In the genomic region with DNA sequence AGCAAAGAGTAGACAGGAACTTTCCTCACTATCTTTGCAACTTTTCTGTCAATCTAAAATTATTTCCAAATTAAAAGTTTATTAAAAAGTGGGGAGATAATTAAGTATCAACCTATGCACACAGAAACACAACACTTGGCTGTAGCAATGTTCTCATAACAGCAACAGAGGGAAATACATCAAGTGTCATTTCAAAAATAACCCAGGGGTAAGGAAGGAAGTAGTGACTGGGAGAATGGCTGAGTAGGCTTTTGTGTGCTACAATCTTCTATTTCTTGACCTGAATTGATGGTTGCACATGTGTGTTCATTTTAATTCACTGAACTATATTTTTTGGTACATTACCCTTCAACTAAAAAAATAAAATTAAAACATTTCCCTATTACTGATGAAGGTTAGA, we compare ENCODE assay signal across 28 cellular contexts.
"Had no signal": no experiment of that assay in that cellular context is flagged by ENCODE, and none has a peak within 500 bp of the region (broad histone marks: within the 10 kb centered on the region; RNA-seq: fewer than 3 reads in every experiment).

No MANE protein-coding gene starts in this region.

- DNase-seq: activated B cell treated with CpG ODN at 0.5 μM for 24 hours; activated CD4-positive, alpha-beta T cell treated with anti-CD3 and anti-CD28 coated beads for 36 hours; activated CD8-positive, alpha-beta memory T cell treated with anti-CD3 and anti-CD28 coated beads, Interleukin-2, amount 10 ng/mL, durations not matched to agents 7 days and 5 days; activated CD8-positive, alpha-beta T cell treated with anti-CD3 and anti-CD28 coated beads, Interleukin-2, amount 10 ng/mL, durations not matched to agents 7 days and 5 days; activated naive CD4-positive, alpha-beta T cell; activated T-cell treated with anti-CD3 and anti-CD28 coated beads, Interleukin-2, amount 50 U/mL, for 48 hours; colonic mucosa; dorsolateral prefrontal cortex; effector memory CD4-positive, alpha-beta T cell; erythroblast; head of caudate nucleus; hypothalamus; immature natural killer cell; kidney; left colon; mesenchymal stem cell; natural killer cell; occipital lobe; posterior cingulate gyrus; stimulated activated CD4-positive, alpha-beta T cell treated with anti-CD3 and anti-CD28 coated beads, Interleukin-15, amount 100 ng/mL, for 24 hours; stimulated activated CD4-positive, alpha-beta T cell treated with anti-CD3 and anti-CD28 coated beads, Interleukin-2, amount 100 ng/mL, for 24 hours; stimulated activated naive B cell treated with anti-CD40 and anti-IgM and Interleukin-4, amounts not matched to agents 10 μg/mL and 1 μg/mL and 100 μg/mL, for 72 hours; stomach; T-helper 1 cell; tibial artery had no signal

- ATAC-seq: activated CD4-positive, alpha-beta T cell treated with anti-CD3 and anti-CD28 coated beads for 36 hours; activated CD8-positive, alpha-beta memory T cell treated with anti-CD3 and anti-CD28 coated beads, Interleukin-2, amount 10 ng/mL, durations not matched to agents 7 days and 5 days; activated CD8-positive, alpha-beta T cell treated with anti-CD3 and anti-CD28 coated beads, Interleukin-2, amount 10 ng/mL, durations not matched to agents 7 days and 5 days; activated naive CD4-positive, alpha-beta T cell treated with anti-CD3 and anti-CD28 coated beads, Interleukin-2, amount 50 U/mL, for 72 hours; gastroesophageal sphincter; left colon; natural killer cell; stimulated activated naive B cell treated with anti-CD40 and anti-IgM and Interleukin-4, amounts not matched to agents 10 μg/mL and 1 μg/mL and 100 μg/mL, for 72 hours had no signal

- H3K9me3 ChIP-seq: colonic mucosa, gastroesophageal sphincter, stomach, tibial artery had no signal

- H3K27me3 ChIP-seq: colonic mucosa, dorsolateral prefrontal cortex, gastroesophageal sphincter, neural progenitor cell, stomach, tibial artery had no signal

- H3K27ac ChIP-seq: colonic mucosa, dorsolateral prefrontal cortex, gastroesophageal sphincter, neural progenitor cell, stomach, tibial artery had no signal

- H3K4me3 ChIP-seq: colonic mucosa, dorsolateral prefrontal cortex, gastroesophageal sphincter, neural progenitor cell, stomach, tibial artery had no signal

- H3K9ac ChIP-seq: neural progenitor cell had no signal

- H2AFZ ChIP-seq: neural progenitor cell had no signal

- H3K4me2 ChIP-seq: neural progenitor cell had no signal

- H3K4me1 ChIP-seq: colonic mucosa, gastroesophageal sphincter, neural progenitor cell, stomach had no signal

- H3K36me3 ChIP-seq: colonic mucosa, gastroesophageal sphincter, neural progenitor cell, stomach, tibial artery had no signal
